In the genomic region with DNA sequence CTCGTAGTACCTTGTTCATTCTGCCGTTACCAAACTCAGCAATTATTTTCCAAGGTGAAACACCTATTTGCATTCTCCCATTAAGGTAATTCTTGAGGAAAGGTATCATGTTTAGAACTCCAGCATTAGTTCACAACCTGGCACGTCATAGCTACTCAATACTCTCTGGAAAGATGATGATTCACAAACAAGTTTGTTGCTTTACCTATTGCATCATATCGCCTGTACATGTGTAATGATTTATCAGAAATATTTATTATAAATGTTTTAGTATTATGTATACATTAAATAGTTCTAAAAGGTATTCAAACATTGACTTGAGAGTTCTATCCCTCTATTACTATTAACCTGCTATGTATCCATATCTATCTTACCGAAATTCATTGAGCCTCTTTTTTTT, we compare ENCODE assay signal across 27 cellular contexts.
"Had no signal": no experiment of that assay in that cellular context is flagged by ENCODE, and none has a peak within 500 bp of the region (broad histone marks: within the 10 kb centered on the region; RNA-seq: fewer than 3 reads in every experiment).

No MANE protein-coding gene starts in this region.

- H3K27ac ChIP-seq: adrenal gland, ascending aorta, epithelial cell of prostate had no signal

- H3K27me3 ChIP-seq: adrenal gland, ascending aorta had no signal

- DNase-seq: activated CD4-positive, alpha-beta memory T cell treated with anti-CD3 and anti-CD28 coated beads for 36 hours; activated CD4-positive, alpha-beta T cell treated with anti-CD3 and anti-CD28 coated beads for 36 hours; activated CD4-positive, alpha-beta T cell treated with anti-CD3 and anti-CD28 coated beads, Interleukin-2, amount 10 ng/mL, durations not matched to agents 24 days and 14 days; activated CD4-positive, CD25-positive, alpha-beta regulatory T cell; activated CD4-positive, CD25-positive, alpha-beta regulatory T cell treated with anti-CD3 and anti-CD28 coated beads, Interleukin-2, amount 50 U/mL, for 72 hours; activated CD8-positive, alpha-beta memory T cell treated with anti-CD3 and anti-CD28 coated beads, Interleukin-2, amount 10 ng/mL, durations not matched to agents 7 days and 5 days; activated CD8-positive, alpha-beta memory T cell treated with anti-CD3 and anti-CD28 coated beads, Interleukin-2, amount 50 U/mL, for 4 hours; activated CD8-positive, alpha-beta T cell treated with anti-CD3 and anti-CD28 coated beads, Interleukin-2, amount 10 ng/mL, durations not matched to agents 7 days and 5 days; activated effector memory CD4-positive, alpha-beta T cell treated with anti-CD3 and anti-CD28 coated beads, Interleukin-2, amount 50 U/mL, for 16 hours; activated naive CD4-positive, alpha-beta T cell treated with anti-CD3 and anti-CD28 coated beads for 36 hours; activated naive CD8-positive, alpha-beta T cell treated with anti-CD3 and anti-CD28 coated beads for 36 hours; activated naive CD8-positive, alpha-beta T cell treated with anti-CD3 and anti-CD28 coated beads, Interleukin-2, amount 50 U/mL, for 24 hours; activated T-cell treated with anti-CD3 and anti-CD28 coated beads, Interleukin-2, amount 50 U/mL, for 1 hour; activated T-cell treated with anti-CD3 and anti-CD28 coated beads, Interleukin-2, amount 50 U/mL, for 48 hours; adrenal gland; caudate nucleus; cortex of kidney; dermis blood vessel endothelial cell; effector CD4-positive, alpha-beta T cell; effector memory CD8-positive, alpha-beta T cell; foreskin fibroblast; head of caudate nucleus; T-helper 2 cell had no signal

- H3K4me1 ChIP-seq: adrenal gland, ascending aorta had no signal

- H3K9me3 ChIP-seq: adrenal gland, ascending aorta had no signal

- H3K36me3 ChIP-seq: adrenal gland, ascending aorta had no signal

- ATAC-seq: activated CD4-positive, alpha-beta T cell treated with anti-CD3 and anti-CD28 coated beads for 36 hours; activated CD8-positive, alpha-beta memory T cell treated with anti-CD3 and anti-CD28 coated beads, Interleukin-2, amount 10 ng/mL, durations not matched to agents 7 days and 5 days; activated CD8-positive, alpha-beta T cell treated with anti-CD3 and anti-CD28 coated beads, Interleukin-2, amount 10 ng/mL, durations not matched to agents 7 days and 5 days; activated naive CD8-positive, alpha-beta T cell treated with anti-CD3 and anti-CD28 coated beads, Interleukin-2, amount 50 U/mL, for 24 hours; effector memory CD8-positive, alpha-beta T cell had no signal

- FAIRE-seq: colon, frontal cortex had no signal

- H3K4me3 ChIP-seq: adrenal gland, ascending aorta had no signal
